ENCODE assay signal across 15 cellular contexts in the genomic region with DNA sequence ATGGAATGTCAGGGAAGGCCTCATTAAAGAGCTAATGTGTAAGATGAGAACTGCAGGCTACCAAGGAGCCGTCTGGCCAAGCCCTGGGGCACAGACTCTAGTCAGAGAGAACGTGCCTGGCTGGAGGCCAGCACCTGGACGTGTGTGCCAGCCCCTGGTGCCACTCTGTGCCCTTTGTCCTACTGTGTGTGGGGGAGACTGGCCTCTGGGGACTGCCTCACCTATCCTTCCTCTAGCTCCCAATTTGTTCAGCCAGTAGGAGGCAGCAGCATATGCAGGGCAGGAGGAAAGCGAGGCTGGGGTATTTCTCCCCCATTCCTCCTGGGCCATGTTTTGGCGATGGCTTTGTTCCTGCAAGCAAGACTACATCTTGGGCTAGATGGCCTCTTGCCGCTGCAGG. TPM values are rescaled to one million over a fixed set of nuclear protein-coding genes. Genes with fewer than 3 reads are reported as not detected.
DNase-seq lines count a peak whose midpoint lies in the region; ATAC-seq and TF ChIP-seq lines count a peak whose summit lies in the region.
"Had no signal": no experiment of that assay in that cellular context is flagged by ENCODE, and none has a peak within 500 bp of the region (broad histone marks: within the 10 kb centered on the region; RNA-seq: fewer than 3 reads in every experiment).

No MANE protein-coding gene starts in this region.

- H3K36me3 ChIP-seq in GM23338 (ENCODE audit: insufficient read depth): peaks cover 9% of the 10 kb centered on the region
- H3K36me3 ChIP-seq in esophagus muscularis mucosa: peaks cover 46 to 83% (median 56%) of the 10 kb centered on the region in 4 donors

- no peaks in the 10 kb centered on the region for H3K79me2 ChIP-seq in GM23338 (replicated peaks; ENCODE audit: insufficient read depth)

- H3K4me3 ChIP-seq in GM23338: no peak overlapping the region
- no peak overlapping the region for H3K4me3 ChIP-seq in fibroblast of villous mesenchyme (ENCODE audit: low read depth, low read length)
- no peak overlapping the region for H3K4me3 ChIP-seq in esophagus muscularis mucosa

- H3K4me1 ChIP-seq in GM23338 (ENCODE audit: insufficient read depth) (no peaks in the 10 kb centered on the region), esophagus muscularis mucosa (no peaks in the 10 kb centered on the region)

- no peak overlapping the region for H3K27ac ChIP-seq in 22Rv1
- no peak overlapping the region for H3K27ac ChIP-seq in GM23338 (ENCODE audit: low read depth)
- H3K27ac ChIP-seq in esophagus muscularis mucosa (replicated peaks in 1 of 4): no peak overlapping the region

- peaks cover 43% of the 10 kb centered on the region for H3K36me3 Mint-ChIP-seq in GM23338 (ENCODE audit: low read depth)

- H3K4me3 Mint-ChIP-seq in GM23338: no peak overlapping the region
- H3K4me3 Mint-ChIP-seq: IgD-negative memory B cell; stimulated activated memory B cell treated with anti-CD40 and anti-IgM and Interleukin-4, amounts not matched to agents 10 μg/mL and 1 μg/mL and 100 μg/mL, for 72 hours had no signal

- WGBS in esophagus muscularis mucosa: 81% methylated on average over 6 of the region's 6 CpGs

- no peak overlapping the region for H2AFZ ChIP-seq in GM23338

- H3K27me3 Mint-ChIP-seq in GM23338 (ENCODE audit: insufficient read depth, low read depth, poor library complexity): peaks cover 3% of the 10 kb centered on the region
- H3K27me3 Mint-ChIP-seq: IgD-negative memory B cell; stimulated activated memory B cell treated with anti-CD40 and anti-IgM and Interleukin-4, amounts not matched to agents 10 μg/mL and 1 μg/mL and 100 μg/mL, for 72 hours had no signal

- H3K9me3 Mint-ChIP-seq in GM23338: peaks cover 7% of the 10 kb centered on the region; the same call in 2 of the 3 replicates
- H3K9me3 Mint-ChIP-seq: stimulated activated memory B cell treated with anti-CD40 and anti-IgM and Interleukin-4, amounts not matched to agents 10 μg/mL and 1 μg/mL and 100 μg/mL, for 72 hours had no signal

- TF ChIP-seq POLR2A in esophagus muscularis mucosa (IDR thresholded peaks at IDR 0.05; ENCODE audit: low read depth): no peak

- peak; percentile 56 for DNase-seq in GM23338 (ENCODE audit: low spot score)
- DNase-seq in NCI-H69 (lab: John Stamatoyannopoulos, UW): peak; percentile 95
- no peak for DNase-seq in fibroblast of villous mesenchyme (ENCODE audit: low read depth)
- DNase-seq in NCI-H526 treated with DMSO at 0.1 percent for 48 hours (lab: John Stamatoyannopoulos, UW): no peak
- DNase-seq in esophagus muscularis mucosa (ENCODE audit: extremely low spot score): no peak
- DNase-seq: activated naive CD4-positive, alpha-beta T cell treated with Interleukin-2 at 50 U/mL for 16 hours; central memory CD4-positive, alpha-beta T cell; mesenchymal stem cell; posterior cingulate gyrus; stimulated activated CD4-positive, alpha-beta T cell treated with anti-CD3 and anti-CD28 coated beads, Interleukin-2, amount 100 ng/mL, for 48 hours had no signal

- ATAC-seq in GM23338 (peak; percentile 91), GM18867 (IDR thresholded peaks at IDR 0.05; ENCODE audit: unreplicated experiment) (no peak), GM18511 (IDR thresholded peaks at IDR 0.05; ENCODE audit: unreplicated experiment) (no peak)
- ATAC-seq: stimulated activated memory B cell treated with anti-CD40 and anti-IgM and Interleukin-4, amounts not matched to agents 10 μg/mL and 1 μg/mL and 100 μg/mL, for 72 hours had no signal

- no peak overlapping the region for H3K27ac Mint-ChIP-seq in GM23338
- H3K27ac Mint-ChIP-seq: IgD-negative memory B cell; stimulated activated memory B cell treated with anti-CD40 and anti-IgM and Interleukin-4, amounts not matched to agents 10 μg/mL and 1 μg/mL and 100 μg/mL, for 72 hours had no signal

- no peaks in the 10 kb centered on the region for H3K27me3 ChIP-seq in GM23338 (ENCODE audit: insufficient read depth)
- no peaks in the 10 kb centered on the region for H3K27me3 ChIP-seq in esophagus muscularis mucosa

- no peaks in the 10 kb centered on the region for H3K9me3 ChIP-seq in esophagus muscularis mucosa

- H3K4me1 Mint-ChIP-seq in GM23338: no peaks in the 10 kb centered on the region
- H3K4me1 Mint-ChIP-seq: IgD-negative memory B cell; stimulated activated memory B cell treated with anti-CD40 and anti-IgM and Interleukin-4, amounts not matched to agents 10 μg/mL and 1 μg/mL and 100 μg/mL, for 72 hours had no signal

- no peak for TF ChIP-seq EP300 in esophagus muscularis mucosa (IDR thresholded peaks at IDR 0.05)

- no peaks in the 10 kb centered on the region; the same call in 1 of the 2 replicates for H4K20me1 ChIP-seq in GM23338 (replicated peaks; ENCODE audit: insufficient read depth)

- peak; percentile 32 for TF ChIP-seq CTCF in 22Rv1 (IDR thresholded peaks at IDR 0.05)
- TF ChIP-seq CTCF in GM23338 (conservative IDR thresholded peaks at IDR 0.05; ENCODE audit: low read depth in 2 of 2): peak; percentile 48 to 78
- TF ChIP-seq CTCF in fibroblast of villous mesenchyme (IDR thresholded peaks at IDR 0.05; ENCODE audit: insufficient read depth, low read depth, low read length): peak; percentile 37
- TF ChIP-seq CTCF in esophagus muscularis mucosa (IDR thresholded peaks at IDR 0.05): no peak

- no peaks in the 10 kb centered on the region for H3K9me2 ChIP-seq in GM23338 (ENCODE audit: insufficient read depth)

- H3K4me2 ChIP-seq in GM23338: no peak overlapping the region

- intact Hi-C loops in esophagus muscularis mucosa (cut with DNase I): no loop called here

- no peaks in the 10 kb centered on the region for H3F3A ChIP-seq in GM23338 (replicated peaks; ENCODE audit: low read depth)

TF ChIP-seq in GM23338, 12 proteins besides CTCF, POLR2A, EP300 and RAD21:
- TF ChIP-seq ZNF331 (CRISPR knock-in tag; IDR thresholded peaks at IDR 0.05; ENCODE audit: low read depth) (no peak), ZNF114 (CRISPR knock-in tag; IDR thresholded peaks at IDR 0.05) (no peak), NANOG (IDR thresholded peaks at IDR 0.05; ENCODE audit: borderline replicate concordance) (no peak), POLR2AphosphoS5 (IDR thresholded peaks at IDR 0.05; ENCODE audit: low read depth) (no peak), JUNB (IDR thresholded peaks at IDR 0.05; ENCODE audit: unreplicated experiment) (no peak), EZH2phosphoT487 (IDR thresholded peaks at IDR 0.05; ENCODE audit: unreplicated experiment) (no peak)
- TF ChIP-seq, protein P1, sequence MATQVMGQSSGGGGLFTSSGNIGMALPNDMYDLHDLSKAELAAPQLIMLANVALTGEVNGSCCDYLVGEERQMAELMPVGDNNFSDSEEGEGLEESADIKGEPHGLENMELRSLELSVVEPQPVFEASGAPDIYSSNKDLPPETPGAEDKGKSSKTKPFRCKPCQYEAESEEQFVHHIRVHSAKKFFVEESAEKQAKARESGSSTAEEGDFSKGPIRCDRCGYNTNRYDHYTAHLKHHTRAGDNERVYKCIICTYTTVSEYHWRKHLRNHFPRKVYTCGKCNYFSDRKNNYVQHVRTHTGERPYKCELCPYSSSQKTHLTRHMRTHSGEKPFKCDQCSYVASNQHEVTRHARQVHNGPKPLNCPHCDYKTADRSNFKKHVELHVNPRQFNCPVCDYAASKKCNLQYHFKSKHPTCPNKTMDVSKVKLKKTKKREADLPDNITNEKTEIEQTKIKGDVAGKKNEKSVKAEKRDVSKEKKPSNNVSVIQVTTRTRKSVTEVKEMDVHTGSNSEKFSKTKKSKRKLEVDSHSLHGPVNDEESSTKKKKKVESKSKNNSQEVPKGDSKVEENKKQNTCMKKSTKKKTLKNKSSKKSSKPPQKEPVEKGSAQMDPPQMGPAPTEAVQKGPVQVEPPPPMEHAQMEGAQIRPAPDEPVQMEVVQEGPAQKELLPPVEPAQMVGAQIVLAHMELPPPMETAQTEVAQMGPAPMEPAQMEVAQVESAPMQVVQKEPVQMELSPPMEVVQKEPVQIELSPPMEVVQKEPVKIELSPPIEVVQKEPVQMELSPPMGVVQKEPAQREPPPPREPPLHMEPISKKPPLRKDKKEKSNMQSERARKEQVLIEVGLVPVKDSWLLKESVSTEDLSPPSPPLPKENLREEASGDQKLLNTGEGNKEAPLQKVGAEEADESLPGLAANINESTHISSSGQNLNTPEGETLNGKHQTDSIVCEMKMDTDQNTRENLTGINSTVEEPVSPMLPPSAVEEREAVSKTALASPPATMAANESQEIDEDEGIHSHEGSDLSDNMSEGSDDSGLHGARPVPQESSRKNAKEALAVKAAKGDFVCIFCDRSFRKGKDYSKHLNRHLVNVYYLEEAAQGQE (IDR thresholded peaks at IDR 0.05; ENCODE audit: unreplicated experiment): no peak
- TF ChIP-seq, protein P2, sequence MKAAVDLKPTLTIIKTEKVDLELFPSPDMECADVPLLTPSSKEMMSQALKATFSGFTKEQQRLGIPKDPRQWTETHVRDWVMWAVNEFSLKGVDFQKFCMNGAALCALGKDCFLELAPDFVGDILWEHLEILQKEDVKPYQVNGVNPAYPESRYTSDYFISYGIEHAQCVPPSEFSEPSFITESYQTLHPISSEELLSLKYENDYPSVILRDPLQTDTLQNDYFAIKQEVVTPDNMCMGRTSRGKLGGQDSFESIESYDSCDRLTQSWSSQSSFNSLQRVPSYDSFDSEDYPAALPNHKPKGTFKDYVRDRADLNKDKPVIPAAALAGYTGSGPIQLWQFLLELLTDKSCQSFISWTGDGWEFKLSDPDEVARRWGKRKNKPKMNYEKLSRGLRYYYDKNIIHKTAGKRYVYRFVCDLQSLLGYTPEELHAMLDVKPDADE (IDR thresholded peaks at IDR 0.05): no peak

RNA-seq across cellular contexts. Expression of a gene that starts 37.1 kb away (rescaled TPM):
- 56.1 and 57.7 TPM in 2 replicates for total RNA-seq in GM23338 (2014; rRNA removed; shearing (Covaris generic))
- polyA plus RNA-seq in GM23338 (2016; fragmentation: Nextera tagmentation; extraction: Ambion mirVana): 190 and 207 TPM in 2 replicates
- total RNA-seq in fibroblast of villous mesenchyme (16.8 and 17.3 TPM in 2 replicates), esophagus muscularis mucosa (1 to 10 TPM; 7.3 to 9.9 (median 9.1) TPM)

RNA-seq across cellular contexts. Expression of a gene that starts 37.1 kb away (rescaled TPM):
- total RNA-seq in GM23338 (2014; rRNA removed; shearing (Covaris generic)): 7.9 and 10.0 TPM in 2 replicates
- 5.8 and 7.6 TPM in 2 replicates for polyA plus RNA-seq in GM23338 (2016; fragmentation: Nextera tagmentation; extraction: Ambion mirVana)
- total RNA-seq in fibroblast of villous mesenchyme: 5.2 and 13.4 TPM in 2 replicates
- 10 to 100 TPM in 1 of 4 donors, 1 to 10 TPM in 3; 7.4 to 10.4 (median 8.6) TPM for total RNA-seq in esophagus muscularis mucosa

Comparison
In these comparisons a context has a peak if more than half of its experiments do, and no peak if none do; other contexts are left out.
1. CTCF ChIP-seq: peak in 22Rv1 (single experiment), GM23338 (2 of 2) and fibroblast of villous mesenchyme (single experiment); none in esophagus muscularis mucosa (0 of 3).
2. DNase-seq: peak in GM23338 (single experiment) and NCI-H69 (single experiment); none in fibroblast of villous mesenchyme (single experiment), NCI-H526 treated with DMSO at 0.1 percent for 48 hours (single experiment) and esophagus muscularis mucosa (single experiment).